ENCODE assay signal across 35 cellular contexts in the genomic region with DNA sequence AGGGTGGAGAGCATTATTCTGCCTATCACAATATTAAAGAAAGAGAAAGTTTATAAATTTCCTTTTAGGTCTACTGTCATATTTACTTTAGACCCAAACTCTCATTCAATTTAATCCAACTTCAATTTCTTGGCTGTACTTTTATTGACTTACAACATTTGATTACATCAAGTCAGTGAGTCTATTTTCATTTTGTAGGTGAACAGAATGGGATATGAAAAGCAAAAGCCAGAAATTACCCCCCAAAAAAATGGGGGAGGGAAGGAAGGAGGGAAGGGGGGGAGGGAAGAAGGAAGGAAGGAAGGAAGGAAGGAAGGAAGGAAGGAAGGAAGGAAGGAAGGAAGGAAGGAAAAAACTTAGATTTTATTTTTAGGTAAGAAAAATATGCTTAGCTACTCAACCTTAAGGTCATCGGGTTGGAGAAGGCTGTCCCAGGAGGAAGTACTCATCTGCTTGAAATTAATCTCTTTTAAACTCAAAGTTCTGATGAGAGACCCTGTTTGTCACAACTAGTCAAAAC.
"Had no signal": no experiment of that assay in that cellular context is flagged by ENCODE, and none has a peak within 500 bp of the region (broad histone marks: within the 10 kb centered on the region; RNA-seq: fewer than 3 reads in every experiment).

No MANE protein-coding gene starts in this region.

- H3K27ac ChIP-seq: KMS-11 had no signal

- H3K9ac ChIP-seq: KMS-11 had no signal

- H3K36me3 ChIP-seq: MG63 had no signal

- H3K9me3 ChIP-seq: MG63 had no signal

- H3K4me2 ChIP-seq: KMS-11 had no signal

- DNase-seq: Karpas-422, Kasumi-1, KG1, MG63, MM.1S, MV-4-11, NCI-H1048, NCI-H1092, NCI-H1092 treated with DMSO at 0.1 percent for 48 hours, NCI-H1105, NCI-H1105 treated with DMSO at 0.1 percent for 48 hours, NCI-H1417, NCI-H1417 treated with DMSO at 0.1 percent for 48 hours, NCI-H1436, NCI-H1436 treated with DMSO at 0.1 percent for 48 hours, NCI-H146, NCI-H1694, NCI-H1694 treated with DMSO at 0.1 percent for 48 hours, NCI-H187, NCI-H187 treated with DMSO at 0.1 percent for 48 hours, NCI-H1930, NCI-H2029, NCI-H2029 treated with DMSO at 0.1 percent for 48 hours, NCI-H2081, NCI-H2081 treated with DMSO at 0.1 percent for 48 hours, NCI-H2107, NCI-H2171, NCI-H2171 treated with DMSO at 0.1 percent for 48 hours, NCI-H2227 treated with DMSO at 0.1 percent for 48 hours, NCI-H226, NCI-H345, NCI-H446, NCI-H446 treated with DMSO at 0.1 percent for 48 hours, NCI-H510A had no signal

- H3K4me3 ChIP-seq: MG63 had no signal
